Comparison of ENCODE assay signal across 1 cellular context in the genomic region with DNA sequence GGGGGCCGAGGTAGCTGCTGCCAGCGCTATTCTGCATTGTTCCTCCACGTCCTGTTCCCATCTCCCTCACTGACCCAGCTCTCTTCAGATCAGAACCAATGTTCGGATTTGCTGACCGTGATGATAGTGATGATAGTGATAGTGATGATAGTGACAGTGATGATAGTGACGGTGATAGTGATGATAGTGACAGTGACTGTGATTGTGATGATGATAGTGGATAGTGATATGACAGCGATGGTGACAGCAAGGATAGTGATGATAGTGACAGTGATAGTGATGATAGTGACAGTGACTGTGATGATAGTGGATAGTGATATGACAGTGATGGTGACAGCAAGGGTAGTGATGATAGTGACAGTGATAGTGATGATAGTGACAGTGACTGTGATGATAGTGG. TPM values are rescaled to one million over a fixed set of nuclear protein-coding genes. Genes with fewer than 3 reads are reported as not detected.
"Had no signal": no experiment of that assay in that cellular context is flagged by ENCODE, and none has a peak within 500 bp of the region (broad histone marks: within the 10 kb centered on the region; RNA-seq: fewer than 3 reads in every experiment).

No MANE protein-coding gene starts in this region.

RNA-seq across cellular contexts. Expression of gene LRRC3, which starts 50.8 kb away (rescaled TPM):
- total RNA-seq: myocyte had no signal

RNA-seq across cellular contexts. Expression of gene TRPM2, which starts 51.1 kb away (rescaled TPM):
- total RNA-seq: myocyte had no signal
